In genomic region chr1:178126790-178127189, GRCh38 we compare ENCODE assay signal across 10 cellular contexts. TPM values are rescaled to one million over a fixed set of nuclear protein-coding genes. Genes with fewer than 3 reads are reported as not detected.
A peak's percentile ranks its signal among the peaks of the same experiment; 100 is the strongest.
DNase-seq lines count a peak whose midpoint lies in the region; ATAC-seq, FAIRE-seq and TF ChIP-seq lines count a peak whose summit lies in the region.
"Had no signal": no experiment of that assay in that cellular context is flagged by ENCODE, and none has a peak within 500 bp of the region (broad histone marks: within the 10 kb centered on the region; RNA-seq: fewer than 3 reads in every experiment).

No MANE protein-coding gene starts in this region.

- H3K79me2 ChIP-seq in astrocyte (ENCODE audit: insufficient read depth, low read length) (peaks cover 83% of the 10 kb centered on the region), HepG2 (ENCODE audit: insufficient read depth, low read length) (no peaks in the 10 kb centered on the region)

- peak overlapping the region; percentile 97 for H3K27ac Mint-ChIP-seq in astrocyte (ENCODE audit: unreplicated experiment)
- H3K27ac Mint-ChIP-seq: nephron progenitor cell had no signal

- no peaks in the 10 kb centered on the region for H3K27me3 Mint-ChIP-seq in astrocyte (ENCODE audit: low read depth, unreplicated experiment)

- intact Hi-C loops in HepG2 (cut with micrococcal nuclease; ENCODE audit: unreplicated experiment): loop anchor here (2.0 kb wide), 1 partner anchor 34 kb away; no protein-coding TSS in a partner anchor

- peak overlapping the region; percentile 44 for H3K4me2 ChIP-seq in astrocyte (ENCODE audit: low read length)
- peak overlapping the region; percentile 55 for H3K4me2 ChIP-seq in HepG2 (ENCODE audit: low read depth, low read length)

- H3K9me3 Mint-ChIP-seq in astrocyte (ENCODE audit: unreplicated experiment): no peaks in the 10 kb centered on the region
- H3K9me3 Mint-ChIP-seq: nephron progenitor cell had no signal

- DNase-seq in CD1c-positive myeloid dendritic cell (ENCODE audit: extremely low spot score) (peak; percentile 85), astrocyte (ENCODE audit: low read depth) (peak; percentile 98), HepG2 (ENCODE audit: low spot score) (peak; percentile 80), NCI-H2171 treated with DMSO at 0.1 percent for 48 hours (lab: John Stamatoyannopoulos, UW) (no peak), superior temporal gyrus (ENCODE audit: extremely low spot score) (no peak), NCI-H1930 (lab: John Stamatoyannopoulos, UW) (no peak)
- DNase-seq: Kasumi-1, nephron progenitor cell had no signal

- TF ChIP-seq POLR2A in HepG2 (IDR thresholded peaks at IDR 0.05; ENCODE audit: insufficient read depth in 1 of 2, low read depth in 2 of 2, low read length in 2 of 2): no peak

- in situ Hi-C loops in HepG2 (cut with HindIII; ENCODE audit: extremely low pct_ligation_motif_present, low pct_unique_long_range_greater_than_20kb): no loop called here

- H2AFZ ChIP-seq in astrocyte (ENCODE audit: low read depth, low read length) (no peak overlapping the region), HepG2 (ENCODE audit: low read length) (no peak overlapping the region)

- H4K20me1 ChIP-seq in astrocyte (ENCODE audit: insufficient read depth, low read length): no peaks in the 10 kb centered on the region
- no peaks in the 10 kb centered on the region for H4K20me1 ChIP-seq in HepG2 (ENCODE audit: insufficient read depth, low read length)

- H3K36me3 ChIP-seq in astrocyte (ENCODE audit: insufficient read depth, low read length) (no peaks in the 10 kb centered on the region), HepG2 (replicated peaks in 1 of 2; ENCODE audit: control insufficient read depth in 1 of 2, insufficient read depth in 2 of 2, low read length in 2 of 2) (no peaks in the 10 kb centered on the region)

- POLR2A ChIA-PET in HepG2 (lab: Yijun Ruan, JAX): interaction anchor here (1.0 kb wide), 1 partner anchor 25 kb away, joined by 3 read pairs; no protein-coding TSS in a partner anchor

- TF ChIP-seq EP300 in HepG2 (IDR thresholded peaks at IDR 0.05; ENCODE audit: low read depth in 2 of 2, low read length in 2 of 2): 0 out of 4 replicates have a peak, but pooled peaks of 1 of the 2 experiments have one; percentile 20
- TF ChIP-seq EP300 in HepG2 (CRISPR knock-in tag; IDR thresholded peaks at IDR 0.05; ENCODE audit: borderline replicate concordance): no peak

- no peak overlapping the region for H3K4me3 ChIP-seq in astrocyte (ENCODE audit: insufficient read depth, low read depth, low read length)
- peak overlapping the region in 1 of 3 experiments; percentile 4; a peak in 2 of 6 replicates for H3K4me3 ChIP-seq in HepG2 (replicated peaks in 1 of 3; ENCODE audit: insufficient read depth in 1 of 3, low read depth in 2 of 3, low read length in 3 of 3)

- WGBS in HepG2 (ENCODE audit: low lambda C conversion rate): 5% methylated on average over 1 of the region's 1 CpG

- H3K36me3 Mint-ChIP-seq in astrocyte (ENCODE audit: low read depth, unreplicated experiment): peaks cover 1% of the 10 kb centered on the region

- ATAC-seq in HG03060 (IDR thresholded peaks at IDR 0.05; ENCODE audit: low read depth, unreplicated experiment): peak; percentile 56
- peak; percentile 98 for ATAC-seq in HepG2
- no peak for ATAC-seq in GM18909 (IDR thresholded peaks at IDR 0.05; ENCODE audit: poor library complexity, unreplicated experiment)

- H3K27ac ChIP-seq in astrocyte (ENCODE audit: low read depth, low read length) (peak overlapping the region; percentile 83), HepG2 (ENCODE audit: extremely low read length, insufficient read depth, low read length) (peak overlapping the region; percentile 73)

- FAIRE-seq in astrocyte (lab: Jason Lieb, UNC): peak; percentile 95
- FAIRE-seq in HepG2 (lab: Jason Lieb, UNC): peak; percentile 52

- peak overlapping the region; percentile 29 for H3K4me3 Mint-ChIP-seq in astrocyte (ENCODE audit: unreplicated experiment)
- H3K4me3 Mint-ChIP-seq: nephron progenitor cell had no signal

- no peak for TF ChIP-seq RAD21 in HepG2 (CRISPR knock-in tag; IDR thresholded peaks at IDR 0.05)

- no TSS peak for BruUV-seq in HepG2 (replicated peaks; lab: Mats Ljungman, UMichigan)

- no peak for TF ChIP-seq CTCF in astrocyte (IDR thresholded peaks at IDR 0.05; ENCODE audit: insufficient read depth, low read depth, low read length)
- no peak for TF ChIP-seq CTCF in HepG2 (CRISPR knock-in tag; IDR thresholded peaks at IDR 0.05)

- CTCF ChIA-PET in HepG2 (lab: Yijun Ruan, JAX; ENCODE audit: low intra/inter-chr PET ratio, low total read pairs): no interaction called here

- H3K27me3 ChIP-seq in astrocyte (ENCODE audit: insufficient read depth, low read length) (no peaks in the 10 kb centered on the region), HepG2 (ENCODE audit: control insufficient read depth in 1 of 2, insufficient read depth in 2 of 2, low read length in 2 of 2) (no peaks in the 10 kb centered on the region)

- H3K9ac ChIP-seq in astrocyte (ENCODE audit: low read length) (peak overlapping the region; percentile 27), HepG2 (ENCODE audit: insufficient read depth, low read depth, low read length) (peak overlapping the region; percentile 27)

- H3K9me3 ChIP-seq in astrocyte (ENCODE audit: insufficient read depth, low read depth, low read length): no peaks in the 10 kb centered on the region
- no peaks in the 10 kb centered on the region for H3K9me3 ChIP-seq in HepG2 (ENCODE audit: low read length)

- peaks cover 41% of the 10 kb centered on the region for H3K4me1 Mint-ChIP-seq in astrocyte (ENCODE audit: low read depth, unreplicated experiment)
- H3K4me1 Mint-ChIP-seq: nephron progenitor cell had no signal

- H3K4me1 ChIP-seq in astrocyte (ENCODE audit: insufficient read depth, low read length): peaks cover 23% of the 10 kb centered on the region
- peaks cover 35% of the 10 kb centered on the region for H3K4me1 ChIP-seq in HepG2 (ENCODE audit: insufficient read depth, low read length)

TF ChIP-seq in HepG2, 621 proteins besides CTCF, POLR2A, EP300 and RAD21 (continues in another document):
- 0 out of 2 replicates have a peak, but pooled peaks have one; percentile 38 for TF ChIP-seq MIXL1 (CRISPR knock-in tag; IDR thresholded peaks at IDR 0.05)
- peak; percentile 84 for TF ChIP-seq ASH2L (IDR thresholded peaks at IDR 0.05; ENCODE audit: insufficient read length, low read depth, low read length)
- no peak for TF ChIP-seq KDM1A (CRISPR knock-in tag; IDR thresholded peaks at IDR 0.05)
- no peak for TF ChIP-seq ZNF441 (CRISPR knock-in tag; IDR thresholded peaks at IDR 0.05; ENCODE audit: borderline replicate concordance)
- 0 out of 2 replicates have a peak, but pooled peaks have one; percentile 14 for TF ChIP-seq KAT8 (CRISPR knock-in tag; IDR thresholded peaks at IDR 0.05)
- TF ChIP-seq FOSL2 (CRISPR knock-in tag; IDR thresholded peaks at IDR 0.05): peak; percentile 78
- peak; percentile 47 for TF ChIP-seq PAXIP1 (CRISPR knock-in tag; conservative IDR thresholded peaks at IDR 0.05)
- TF ChIP-seq ZMYM4 (CRISPR knock-in tag; IDR thresholded peaks at IDR 0.05): no peak
- TF ChIP-seq JUNB (CRISPR knock-in tag; IDR thresholded peaks at IDR 0.05; ENCODE audit: borderline replicate concordance): peak; percentile 44; the same call in 1 of the 2 replicates

RNA-seq across cellular contexts. Expression of gene RASAL2, which starts 32.9 kb away (rescaled TPM):
- total RNA-seq in astrocyte (44.2 and 45.3 TPM in 2 replicates), HepG2 (2016; rRNA removed; fragmentation: Illumina TruSeq; extraction: Trizol) (5.4 and 6.4 TPM in 2 replicates)
- 1.5 and 1.8 TPM in 2 replicates for total RNA-seq in HepG2 (2016; cell fraction: cytosol; rRNA removed; fragmentation: Illumina TruSeq; extraction: Trizol; ENCODE audit: low read depth)
- 5.2 and 6.3 TPM in 2 replicates for total RNA-seq in HepG2 (2016; cell fraction: insoluble cytoplasmic fraction; rRNA removed; fragmentation: Illumina TruSeq; extraction: Trizol)
- 1.9 and 2.0 TPM in 2 replicates for total RNA-seq in HepG2 (2016; cell fraction: membrane; rRNA removed; fragmentation: Illumina TruSeq; extraction: Trizol)
- total RNA-seq in HepG2 (2016; cell fraction: nucleus; rRNA removed; fragmentation: Illumina TruSeq; extraction: Trizol): 9.0 and 10.9 TPM in 2 replicates
- 4.6 and 5.9 TPM in 2 replicates for polyA plus RNA-seq in HepG2 (2011; rRNA removed)
- polyA plus RNA-seq in HepG2 (2011; cell fraction: cytosol; rRNA removed): 3.1 and 3.2 TPM in 2 replicates
- polyA plus RNA-seq in HepG2 (2011; cell fraction: nucleus; rRNA removed): 13.0 and 15.7 TPM in 2 replicates
- 3.0 and 3.2 TPM in 2 replicates for polyA plus RNA-seq in HepG2 (2012)
- 0.06 and 0.07 TPM in 2 replicates for polyA plus RNA-seq in HepG2 (2016; cell fraction: cytosol; fragmentation: Illumina TruSeq; extraction: Trizol; ENCODE audit: low read depth)
- polyA plus RNA-seq in HepG2 (2016; cell fraction: insoluble cytoplasmic fraction; fragmentation: Illumina TruSeq; extraction: Trizol; ENCODE audit: low read depth): 4.1 and 4.5 TPM in 2 replicates
- 0.26 and 0.38 TPM in 2 replicates for polyA plus RNA-seq in HepG2 (2016; cell fraction: membrane; fragmentation: Illumina TruSeq; extraction: Trizol; ENCODE audit: low read depth)
- polyA plus RNA-seq in HepG2 (2016; cell fraction: nucleus; fragmentation: Illumina TruSeq; extraction: Trizol; ENCODE audit: insufficient read depth, low read depth): 8.1 and 9.7 TPM in 2 replicates
- polyA minus RNA-seq in HepG2 (2011; rRNA and poly(A)+ RNA removed; ENCODE audit: low replicate concordance): 15.5 and 36.8 TPM in 2 replicates
- 6.7 and 8.0 TPM in 2 replicates for polyA minus RNA-seq in HepG2 (2011; cell fraction: cytosol; rRNA and poly(A)+ RNA removed)
- 34.3 and 40.3 TPM in 2 replicates for polyA minus RNA-seq in HepG2 (2011; cell fraction: nucleus; rRNA and poly(A)+ RNA removed)

Comparison
In these comparisons a context has a peak if more than half of its experiments do, and no peak if none do; other contexts are left out.
1. DNase-seq: peak in CD1c-positive myeloid dendritic cell (single experiment), astrocyte (single experiment) and HepG2 (single experiment); none in NCI-H2171 treated with DMSO at 0.1 percent for 48 hours (single experiment), superior temporal gyrus (single experiment) and NCI-H1930 (0 of 2).